ENCODE assay signal across 1 cellular context in the genomic region with DNA sequence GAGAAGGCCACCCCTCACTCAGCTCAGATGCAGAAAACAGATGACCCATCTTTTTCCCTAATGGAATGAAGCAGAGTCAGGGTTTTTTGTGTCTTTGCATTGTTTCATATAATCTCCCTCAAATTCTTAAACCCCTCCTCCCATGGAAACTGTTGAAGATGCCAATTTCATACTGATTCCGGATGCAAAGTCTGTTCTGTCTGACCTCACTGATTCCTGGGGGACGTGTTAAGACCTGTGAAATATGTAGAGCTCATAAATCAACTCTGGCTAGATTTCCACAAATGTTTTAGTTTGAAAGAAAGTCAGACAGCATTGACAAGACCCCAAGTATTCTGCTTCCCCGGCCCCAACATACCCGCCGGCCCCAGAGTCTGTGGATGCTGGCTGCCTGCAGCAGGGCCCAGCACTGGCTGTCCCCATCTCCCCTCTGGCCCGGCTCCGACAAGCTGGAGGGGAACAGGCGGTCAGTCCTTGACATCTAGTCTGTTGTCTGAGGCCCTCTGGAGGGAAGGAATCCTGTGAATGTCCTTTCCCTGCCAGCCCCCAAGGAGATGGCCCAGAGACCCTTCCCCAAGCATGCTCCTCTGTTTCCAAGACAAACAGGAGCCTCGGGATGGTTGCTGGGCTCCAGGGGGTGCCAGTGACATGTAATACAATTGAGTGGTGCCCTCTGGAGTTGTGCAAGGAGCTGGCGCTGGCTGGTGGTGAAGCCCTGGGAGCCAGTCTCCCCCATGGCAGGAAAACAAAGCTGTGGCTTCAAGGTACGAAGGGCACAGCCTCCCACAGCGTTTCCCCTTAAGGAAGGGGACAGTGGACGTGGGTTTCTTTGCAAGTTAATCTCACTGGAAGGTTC.
TF ChIP-seq lines count a peak whose summit lies in the region.

No MANE protein-coding gene starts in this region.

TF ChIP-seq in GM23338, 12 proteins besides CTCF, POLR2A, EP300 and RAD21:
- TF ChIP-seq, protein P1, sequence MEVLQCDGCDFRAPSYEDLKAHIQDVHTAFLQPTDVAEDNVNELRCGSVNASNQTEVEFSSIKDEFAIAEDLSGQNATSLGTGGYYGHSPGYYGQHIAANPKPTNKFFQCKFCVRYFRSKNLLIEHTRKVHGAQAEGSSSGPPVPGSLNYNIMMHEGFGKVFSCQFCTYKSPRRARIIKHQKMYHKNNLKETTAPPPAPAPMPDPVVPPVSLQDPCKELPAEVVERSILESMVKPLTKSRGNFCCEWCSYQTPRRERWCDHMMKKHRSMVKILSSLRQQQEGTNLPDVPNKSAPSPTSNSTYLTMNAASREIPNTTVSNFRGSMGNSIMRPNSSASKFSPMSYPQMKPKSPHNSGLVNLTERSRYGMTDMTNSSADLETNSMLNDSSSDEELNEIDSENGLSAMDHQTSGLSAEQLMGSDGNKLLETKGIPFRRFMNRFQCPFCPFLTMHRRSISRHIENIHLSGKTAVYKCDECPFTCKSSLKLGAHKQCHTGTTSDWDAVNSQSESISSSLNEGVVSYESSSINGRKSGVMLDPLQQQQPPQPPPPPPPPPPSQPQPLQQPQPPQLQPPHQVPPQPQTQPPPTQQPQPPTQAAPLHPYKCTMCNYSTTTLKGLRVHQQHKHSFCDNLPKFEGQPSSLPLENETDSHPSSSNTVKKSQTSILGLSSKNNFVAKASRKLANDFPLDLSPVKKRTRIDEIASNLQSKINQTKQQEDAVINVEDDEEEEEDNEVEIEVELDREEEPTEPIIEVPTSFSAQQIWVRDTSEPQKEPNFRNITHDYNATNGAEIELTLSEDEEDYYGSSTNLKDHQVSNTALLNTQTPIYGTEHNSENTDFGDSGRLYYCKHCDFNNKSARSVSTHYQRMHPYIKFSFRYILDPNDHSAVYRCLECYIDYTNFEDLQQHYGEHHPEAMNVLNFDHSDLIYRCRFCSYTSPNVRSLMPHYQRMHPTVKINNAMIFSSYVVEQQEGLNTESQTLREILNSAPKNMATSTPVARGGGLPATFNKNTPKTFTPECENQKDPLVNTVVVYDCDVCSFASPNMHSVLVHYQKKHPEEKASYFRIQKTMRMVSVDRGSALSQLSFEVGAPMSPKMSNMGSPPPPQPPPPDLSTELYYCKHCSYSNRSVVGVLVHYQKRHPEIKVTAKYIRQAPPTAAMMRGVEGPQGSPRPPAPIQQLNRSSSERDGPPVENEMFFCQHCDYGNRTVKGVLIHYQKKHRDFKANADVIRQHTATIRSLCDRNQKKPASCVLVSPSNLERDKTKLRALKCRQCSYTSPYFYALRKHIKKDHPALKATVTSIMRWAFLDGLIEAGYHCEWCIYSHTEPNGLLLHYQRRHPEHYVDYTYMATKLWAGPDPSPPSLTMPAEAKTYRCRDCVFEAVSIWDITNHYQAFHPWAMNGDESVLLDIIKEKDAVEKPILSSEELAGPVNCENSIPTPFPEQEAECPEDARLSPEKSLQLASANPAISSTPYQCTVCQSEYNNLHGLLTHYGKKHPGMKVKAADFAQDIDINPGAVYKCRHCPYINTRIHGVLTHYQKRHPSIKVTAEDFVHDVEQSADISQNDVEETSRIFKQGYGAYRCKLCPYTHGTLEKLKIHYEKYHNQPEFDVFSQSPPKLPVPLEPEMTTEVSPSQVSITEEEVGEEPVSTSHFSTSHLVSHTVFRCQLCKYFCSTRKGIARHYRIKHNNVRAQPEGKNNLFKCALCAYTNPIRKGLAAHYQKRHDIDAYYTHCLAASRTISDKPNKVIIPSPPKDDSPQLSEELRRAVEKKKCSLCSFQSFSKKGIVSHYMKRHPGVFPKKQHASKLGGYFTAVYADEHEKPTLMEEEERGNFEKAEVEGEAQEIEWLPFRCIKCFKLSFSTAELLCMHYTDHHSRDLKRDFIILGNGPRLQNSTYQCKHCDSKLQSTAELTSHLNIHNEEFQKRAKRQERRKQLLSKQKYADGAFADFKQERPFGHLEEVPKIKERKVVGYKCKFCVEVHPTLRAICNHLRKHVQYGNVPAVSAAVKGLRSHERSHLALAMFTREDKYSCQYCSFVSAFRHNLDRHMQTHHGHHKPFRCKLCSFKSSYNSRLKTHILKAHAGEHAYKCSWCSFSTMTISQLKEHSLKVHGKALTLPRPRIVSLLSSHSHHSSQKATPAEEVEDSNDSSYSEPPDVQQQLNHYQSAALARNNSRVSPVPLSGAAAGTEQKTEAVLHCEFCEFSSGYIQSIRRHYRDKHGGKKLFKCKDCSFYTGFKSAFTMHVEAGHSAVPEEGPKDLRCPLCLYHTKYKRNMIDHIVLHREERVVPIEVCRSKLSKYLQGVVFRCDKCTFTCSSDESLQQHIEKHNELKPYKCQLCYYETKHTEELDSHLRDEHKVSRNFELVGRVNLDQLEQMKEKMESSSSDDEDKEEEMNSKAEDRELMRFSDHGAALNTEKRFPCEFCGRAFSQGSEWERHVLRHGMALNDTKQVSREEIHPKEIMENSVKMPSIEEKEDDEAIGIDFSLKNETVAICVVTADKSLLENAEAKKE (CRISPR knock-in tag; IDR thresholded peaks at IDR 0.05), result no peak
- TF ChIP-seq EZH2 (IDR thresholded peaks at IDR 0.05; ENCODE audit: low read depth, unreplicated experiment) (no peak), STAT1 (IDR thresholded peaks at IDR 0.05; ENCODE audit: unreplicated experiment) (no peak), EZH2phosphoT487 (IDR thresholded peaks at IDR 0.05; ENCODE audit: unreplicated experiment) (no peak), ZNF331 (CRISPR knock-in tag; IDR thresholded peaks at IDR 0.05; ENCODE audit: low read depth) (no peak), ZNF114 (CRISPR knock-in tag; IDR thresholded peaks at IDR 0.05) (no peak), NANOG (IDR thresholded peaks at IDR 0.05; ENCODE audit: borderline replicate concordance) (no peak), JUNB (IDR thresholded peaks at IDR 0.05; ENCODE audit: unreplicated experiment) (no peak)
- TF ChIP-seq, protein P2, sequence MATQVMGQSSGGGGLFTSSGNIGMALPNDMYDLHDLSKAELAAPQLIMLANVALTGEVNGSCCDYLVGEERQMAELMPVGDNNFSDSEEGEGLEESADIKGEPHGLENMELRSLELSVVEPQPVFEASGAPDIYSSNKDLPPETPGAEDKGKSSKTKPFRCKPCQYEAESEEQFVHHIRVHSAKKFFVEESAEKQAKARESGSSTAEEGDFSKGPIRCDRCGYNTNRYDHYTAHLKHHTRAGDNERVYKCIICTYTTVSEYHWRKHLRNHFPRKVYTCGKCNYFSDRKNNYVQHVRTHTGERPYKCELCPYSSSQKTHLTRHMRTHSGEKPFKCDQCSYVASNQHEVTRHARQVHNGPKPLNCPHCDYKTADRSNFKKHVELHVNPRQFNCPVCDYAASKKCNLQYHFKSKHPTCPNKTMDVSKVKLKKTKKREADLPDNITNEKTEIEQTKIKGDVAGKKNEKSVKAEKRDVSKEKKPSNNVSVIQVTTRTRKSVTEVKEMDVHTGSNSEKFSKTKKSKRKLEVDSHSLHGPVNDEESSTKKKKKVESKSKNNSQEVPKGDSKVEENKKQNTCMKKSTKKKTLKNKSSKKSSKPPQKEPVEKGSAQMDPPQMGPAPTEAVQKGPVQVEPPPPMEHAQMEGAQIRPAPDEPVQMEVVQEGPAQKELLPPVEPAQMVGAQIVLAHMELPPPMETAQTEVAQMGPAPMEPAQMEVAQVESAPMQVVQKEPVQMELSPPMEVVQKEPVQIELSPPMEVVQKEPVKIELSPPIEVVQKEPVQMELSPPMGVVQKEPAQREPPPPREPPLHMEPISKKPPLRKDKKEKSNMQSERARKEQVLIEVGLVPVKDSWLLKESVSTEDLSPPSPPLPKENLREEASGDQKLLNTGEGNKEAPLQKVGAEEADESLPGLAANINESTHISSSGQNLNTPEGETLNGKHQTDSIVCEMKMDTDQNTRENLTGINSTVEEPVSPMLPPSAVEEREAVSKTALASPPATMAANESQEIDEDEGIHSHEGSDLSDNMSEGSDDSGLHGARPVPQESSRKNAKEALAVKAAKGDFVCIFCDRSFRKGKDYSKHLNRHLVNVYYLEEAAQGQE (IDR thresholded peaks at IDR 0.05; ENCODE audit: unreplicated experiment), result no peak
TF ChIP-seq in GM23338: peak in this region for 0.
